19 cellular contexts compared by ENCODE assay signal in the genomic region with DNA sequence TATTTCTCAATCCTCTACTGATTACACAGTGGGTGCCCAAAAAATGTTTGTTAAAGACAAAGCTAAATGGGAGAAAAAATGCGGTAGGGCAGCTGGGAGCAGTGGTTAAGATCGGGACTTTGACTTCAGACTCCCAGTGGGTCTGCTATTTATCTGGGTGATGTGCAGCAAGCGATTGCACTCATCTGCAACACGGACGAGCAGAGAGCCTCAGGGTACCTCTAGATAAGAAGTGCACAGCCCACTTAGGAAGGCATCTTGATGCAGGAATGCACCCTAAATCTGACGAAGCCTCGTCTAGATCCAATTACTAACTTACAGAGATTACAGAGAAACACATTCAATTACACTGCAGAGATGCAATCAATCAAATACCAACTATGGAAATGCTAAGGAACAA.
"Had no signal": no experiment of that assay in that cellular context is flagged by ENCODE, and none has a peak within 500 bp of the region (broad histone marks: within the 10 kb centered on the region; RNA-seq: fewer than 3 reads in every experiment).

No MANE protein-coding gene starts in this region.

- DNase-seq: activated CD4-positive, alpha-beta T cell treated with anti-CD3 and anti-CD28 coated beads for 4 hours; activated CD4-positive, alpha-beta T cell treated with anti-CD3 and anti-CD28 coated beads, Interleukin-2, amount 50 U/mL, for 48 hours; activated CD4-positive, CD25-positive, alpha-beta regulatory T cell; activated naive CD4-positive, alpha-beta T cell treated with anti-CD3 and anti-CD28 coated beads for 36 hours; activated naive CD8-positive, alpha-beta T cell treated with anti-CD3 and anti-CD28 coated beads, Interleukin-2, amount 10 ng/mL, durations not matched to agents 7 days and 5 days; activated T-cell treated with anti-CD3 and anti-CD28 coated beads, Interleukin-2, amount 50 U/mL, for 48 hours; amygdala; heart left ventricle; left cardiac atrium; nephron progenitor cell; nucleus accumbens; small intestine; stimulated activated CD8-positive, alpha-beta memory T cell treated with anti-CD3 and anti-CD28 coated beads, Interleukin-4, amount 100 ng/mL, for 48 hours; stimulated activated naive B cell treated with anti-CD40 and anti-IgM and Interleukin-4, amounts not matched to agents 10 μg/mL and 1 μg/mL and 100 μg/mL, for 72 hours; T1000; transverse colon had no signal

- H3K27me3 ChIP-seq: heart left ventricle, transverse colon, vagina had no signal

- H3K4me3 Mint-ChIP-seq: activated naive CD4-positive, alpha-beta T cell treated with anti-CD3 and anti-CD28 coated beads for 36 hours; activated naive CD8-positive, alpha-beta T cell treated with anti-CD3 and anti-CD28 coated beads, Interleukin-2, amount 10 ng/mL, durations not matched to agents 7 days and 5 days; memory B cell; nephron progenitor cell; stimulated activated naive B cell treated with anti-CD40 and anti-IgM and Interleukin-4, amounts not matched to agents 10 μg/mL and 1 μg/mL and 100 μg/mL, for 72 hours had no signal

- H3K27me3 Mint-ChIP-seq: activated naive CD8-positive, alpha-beta T cell treated with anti-CD3 and anti-CD28 coated beads, Interleukin-2, amount 10 ng/mL, durations not matched to agents 7 days and 5 days; memory B cell; stimulated activated naive B cell treated with anti-CD40 and anti-IgM and Interleukin-4, amounts not matched to agents 10 μg/mL and 1 μg/mL and 100 μg/mL, for 72 hours had no signal

- H3K9me3 ChIP-seq: heart left ventricle, transverse colon, vagina had no signal

- H3K9me3 Mint-ChIP-seq: activated naive CD4-positive, alpha-beta T cell treated with anti-CD3 and anti-CD28 coated beads for 36 hours; memory B cell; stimulated activated naive B cell treated with anti-CD40 and anti-IgM and Interleukin-4, amounts not matched to agents 10 μg/mL and 1 μg/mL and 100 μg/mL, for 72 hours had no signal

- H3K27ac ChIP-seq: heart left ventricle, transverse colon, vagina had no signal

- H3K4me3 ChIP-seq: heart left ventricle, transverse colon, vagina had no signal

- ATAC-seq: heart left ventricle; left cardiac atrium; sciatic nerve; stimulated activated naive B cell treated with anti-CD40 and anti-IgM and Interleukin-4, amounts not matched to agents 10 μg/mL and 1 μg/mL and 100 μg/mL, for 72 hours had no signal

- H3K27ac Mint-ChIP-seq: activated naive CD4-positive, alpha-beta T cell treated with anti-CD3 and anti-CD28 coated beads for 36 hours; activated naive CD8-positive, alpha-beta T cell treated with anti-CD3 and anti-CD28 coated beads, Interleukin-2, amount 10 ng/mL, durations not matched to agents 7 days and 5 days; memory B cell; nephron progenitor cell; stimulated activated naive B cell treated with anti-CD40 and anti-IgM and Interleukin-4, amounts not matched to agents 10 μg/mL and 1 μg/mL and 100 μg/mL, for 72 hours had no signal
